ENCODE assay signal across 1 cellular context in the genomic region with DNA sequence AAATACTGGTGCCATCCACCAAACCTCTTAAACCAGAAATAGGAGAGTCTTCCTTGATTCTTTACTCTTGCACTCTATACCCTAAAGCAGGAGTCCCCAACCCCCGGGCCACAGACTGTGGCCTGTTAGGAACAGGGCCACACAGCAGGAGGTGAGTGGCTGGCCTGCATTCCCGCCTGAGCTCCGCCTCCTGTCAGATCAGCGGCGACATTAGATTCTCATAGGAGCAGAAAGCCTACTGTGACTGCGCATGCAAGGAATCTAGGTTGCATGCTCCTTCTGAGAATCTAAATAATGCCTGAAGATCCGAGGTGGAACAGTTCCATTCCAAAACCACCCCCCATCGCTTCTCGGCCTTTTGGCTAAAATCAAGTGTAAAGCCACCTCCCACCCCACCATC.
TF ChIP-seq lines count a peak whose summit lies in the region.

No MANE protein-coding gene starts in this region.

TF ChIP-seq in SK-N-SH treated with all-trans-retinoic acid at 6 μM for 48 hours, 23 proteins besides CTCF, POLR2A, EP300 and RAD21 (continued from another document):
- TF ChIP-seq ZNF565 (CRISPR knock-in tag; conservative IDR thresholded peaks at IDR 0.05; ENCODE audit: low read depth) = no peak
- TF ChIP-seq, protein P1, sequence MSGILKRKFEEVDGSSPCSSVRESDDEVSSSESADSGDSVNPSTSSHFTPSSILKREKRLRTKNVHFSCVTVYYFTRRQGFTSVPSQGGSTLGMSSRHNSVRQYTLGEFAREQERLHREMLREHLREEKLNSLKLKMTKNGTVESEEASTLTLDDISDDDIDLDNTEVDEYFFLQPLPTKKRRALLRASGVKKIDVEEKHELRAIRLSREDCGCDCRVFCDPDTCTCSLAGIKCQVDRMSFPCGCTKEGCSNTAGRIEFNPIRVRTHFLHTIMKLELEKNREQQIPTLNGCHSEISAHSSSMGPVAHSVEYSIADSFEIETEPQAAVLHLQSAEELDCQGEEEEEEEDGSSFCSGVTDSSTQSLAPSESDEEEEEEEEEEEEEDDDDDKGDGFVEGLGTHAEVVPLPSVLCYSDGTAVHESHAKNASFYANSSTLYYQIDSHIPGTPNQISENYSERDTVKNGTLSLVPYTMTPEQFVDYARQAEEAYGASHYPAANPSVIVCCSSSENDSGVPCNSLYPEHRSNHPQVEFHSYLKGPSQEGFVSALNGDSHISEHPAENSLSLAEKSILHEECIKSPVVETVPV (CRISPR knock-in tag; IDR thresholded peaks at IDR 0.05) = no peak
- no peak for TF ChIP-seq CSDC2 (CRISPR knock-in tag; IDR thresholded peaks at IDR 0.05)
- TF ChIP-seq PPARA (CRISPR knock-in tag; IDR thresholded peaks at IDR 0.05; ENCODE audit: borderline replicate concordance) = no peak
- TF ChIP-seq GLIS3 (CRISPR knock-in tag; IDR thresholded peaks at IDR 0.05) = no peak
- no peak for TF ChIP-seq ZFP30 (CRISPR knock-in tag; IDR thresholded peaks at IDR 0.05)
- no peak for TF ChIP-seq TCF4 (CRISPR knock-in tag; IDR thresholded peaks at IDR 0.05; ENCODE audit: borderline replicate concordance)
- TF ChIP-seq POU6F1 (CRISPR knock-in tag; IDR thresholded peaks at IDR 0.05; ENCODE audit: borderline replicate concordance, low read depth) = no peak
- TF ChIP-seq TOX (CRISPR knock-in tag; IDR thresholded peaks at IDR 0.05; ENCODE audit: borderline replicate concordance) = no peak
- TF ChIP-seq SNAI2 (CRISPR knock-in tag; IDR thresholded peaks at IDR 0.05) = no peak
- TF ChIP-seq ZC3H10 (CRISPR knock-in tag; IDR thresholded peaks at IDR 0.05) = no peak
- TF ChIP-seq BACH2 (CRISPR knock-in tag; IDR thresholded peaks at IDR 0.05; ENCODE audit: borderline replicate concordance) = no peak
- TF ChIP-seq ZNF70 (CRISPR knock-in tag; IDR thresholded peaks at IDR 0.05) = no peak
- TF ChIP-seq ISL1 (CRISPR knock-in tag; IDR thresholded peaks at IDR 0.05) = no peak
- no peak for TF ChIP-seq RARB (CRISPR knock-in tag; IDR thresholded peaks at IDR 0.05)
